Comparison of ENCODE assay signal across 30 cellular contexts in the genomic region with DNA sequence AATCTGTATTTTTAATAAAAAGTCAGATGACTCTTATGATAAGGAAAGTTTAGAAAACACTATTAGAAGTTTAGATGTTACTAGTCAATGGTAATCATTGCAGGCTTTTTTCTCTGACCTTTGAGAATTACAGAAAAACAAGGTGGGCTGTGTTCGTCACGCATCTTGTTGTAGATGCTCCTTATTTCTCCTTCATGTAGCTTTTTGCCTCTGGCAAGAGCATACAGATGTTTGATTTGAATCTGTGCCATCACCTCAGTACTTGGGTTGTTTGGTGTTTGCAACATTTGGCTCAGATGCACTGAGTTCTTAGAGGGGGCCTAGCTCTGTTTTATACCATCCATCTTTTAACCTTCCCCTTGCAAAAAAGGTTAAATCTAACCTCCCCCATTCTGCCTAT. TPM values are rescaled to one million over a fixed set of nuclear protein-coding genes. Genes with fewer than 3 reads are reported as not detected.
"Had no signal": no experiment of that assay in that cellular context is flagged by ENCODE, and none has a peak within 500 bp of the region (broad histone marks: within the 10 kb centered on the region; RNA-seq: fewer than 3 reads in every experiment).

No MANE protein-coding gene starts in this region.

- H3K4me3 Mint-ChIP-seq: activated CD8-positive, alpha-beta memory T cell treated with anti-CD3 and anti-CD28 coated beads, Interleukin-2, amount 10 ng/mL, durations not matched to agents 7 days and 5 days; activated naive CD8-positive, alpha-beta T cell treated with anti-CD3 and anti-CD28 coated beads, Interleukin-2, amount 50 U/mL, for 24 hours; activated T-cell treated with anti-CD3 and anti-CD28 coated beads, Interleukin-2, amount 50 U/mL, for 24 hours; brain; central memory CD8-positive, alpha-beta T cell; T-helper 1 cell treated with Interleukin-12 subunit alpha and Interleukin-12 subunit beta and Interleukin-4 antibody, amounts not matched to agents 30 μg/mL and 1 μg/mL, for 36 hours had no signal

- H3K4me1 Mint-ChIP-seq: activated CD8-positive, alpha-beta memory T cell treated with anti-CD3 and anti-CD28 coated beads, Interleukin-2, amount 10 ng/mL, durations not matched to agents 7 days and 5 days; activated naive CD8-positive, alpha-beta T cell treated with anti-CD3 and anti-CD28 coated beads, Interleukin-2, amount 50 U/mL, for 24 hours; central memory CD8-positive, alpha-beta T cell had no signal

- ATAC-seq: activated CD4-positive, CD25-positive, alpha-beta regulatory T cell treated with anti-CD3 and anti-CD28 coated beads, Interleukin-2, amount 50 U/mL, for 24 hours; activated CD8-positive, alpha-beta memory T cell treated with anti-CD3 and anti-CD28 coated beads, Interleukin-2, amount 10 ng/mL, durations not matched to agents 7 days and 5 days; activated naive CD4-positive, alpha-beta T cell treated with anti-CD3 and anti-CD28 coated beads, Interleukin-2, amount 50 U/mL, for 72 hours; activated naive CD8-positive, alpha-beta T cell treated with anti-CD3 and anti-CD28 coated beads, Interleukin-2, amount 50 U/mL, for 24 hours; Panc1; Right ventricle myocardium inferior had no signal

- H3K9me3 ChIP-seq: SJCRH30 had no signal

- H3K9me3 Mint-ChIP-seq: T-helper 1 cell treated with Interleukin-12 subunit alpha and Interleukin-12 subunit beta and Interleukin-4 antibody, amounts not matched to agents 30 μg/mL and 1 μg/mL, for 36 hours had no signal

- H3K36me3 Mint-ChIP-seq: activated CD8-positive, alpha-beta memory T cell treated with anti-CD3 and anti-CD28 coated beads, Interleukin-2, amount 10 ng/mL, durations not matched to agents 7 days and 5 days; activated naive CD4-positive, alpha-beta T cell treated with anti-CD3 and anti-CD28 coated beads, Interleukin-2, amount 50 U/mL, for 72 hours; brain had no signal

- H3K27me3 Mint-ChIP-seq: activated CD8-positive, alpha-beta memory T cell treated with anti-CD3 and anti-CD28 coated beads, Interleukin-2, amount 10 ng/mL, durations not matched to agents 7 days and 5 days; activated naive CD8-positive, alpha-beta T cell treated with anti-CD3 and anti-CD28 coated beads, Interleukin-2, amount 50 U/mL, for 24 hours; activated T-cell treated with anti-CD3 and anti-CD28 coated beads, Interleukin-2, amount 50 U/mL, for 24 hours; brain; central memory CD8-positive, alpha-beta T cell had no signal

- H3K27ac Mint-ChIP-seq: activated CD8-positive, alpha-beta memory T cell treated with anti-CD3 and anti-CD28 coated beads, Interleukin-2, amount 10 ng/mL, durations not matched to agents 7 days and 5 days; activated naive CD4-positive, alpha-beta T cell treated with anti-CD3 and anti-CD28 coated beads, Interleukin-2, amount 50 U/mL, for 72 hours; activated naive CD8-positive, alpha-beta T cell treated with anti-CD3 and anti-CD28 coated beads, Interleukin-2, amount 50 U/mL, for 24 hours; activated T-cell treated with anti-CD3 and anti-CD28 coated beads, Interleukin-2, amount 50 U/mL, for 24 hours; brain; T-helper 1 cell treated with Interleukin-12 subunit alpha and Interleukin-12 subunit beta and Interleukin-4 antibody, amounts not matched to agents 30 μg/mL and 1 μg/mL, for 36 hours had no signal

- DNase-seq: activated CD4-positive, alpha-beta T cell treated with anti-CD3 and anti-CD28 coated beads for 48 hours; activated CD4-positive, alpha-beta T cell treated with anti-CD3 and anti-CD28 coated beads, Interleukin-2, amount 50 U/mL, for 48 hours; activated CD8-positive, alpha-beta memory T cell treated with anti-CD3 and anti-CD28 coated beads, Interleukin-2, amount 10 ng/mL, durations not matched to agents 7 days and 5 days; activated effector memory CD4-positive, alpha-beta T cell treated with anti-CD3 and anti-CD28 coated beads, Interleukin-2, amount 50 U/mL, for 16 hours; activated naive CD4-positive, alpha-beta T cell treated with Interleukin-2 at 50 U/mL for 16 hours; activated naive CD8-positive, alpha-beta T cell treated with anti-CD3 and anti-CD28 coated beads, Interleukin-2, amount 50 U/mL, for 24 hours; activated T-cell treated with anti-CD3 and anti-CD28 coated beads, Interleukin-2, amount 50 U/mL, for 24 hours; amygdala; KG1; NCI-H1048; NCI-H1417 treated with DMSO at 0.1 percent for 48 hours; NCI-H1694; NCI-H2081; NCI-H446 treated with DMSO at 0.1 percent for 48 hours; NCI-H524 treated with DMSO at 0.1 percent for 48 hours; NCI-H774; NK-92 treated with Interleukin-12 subunit alpha and Interleukin-12 subunit beta, amount 100 ng/mL, for 24 hours; OCI-M1; RPMI8226; SJCRH30 had no signal

- H3K4me3 ChIP-seq: SJCRH30 had no signal

- H3K27ac ChIP-seq: SJCRH30 had no signal

RNA-seq across cellular contexts. Expression of a gene that starts 11.5 kb away (rescaled TPM):
- total RNA-seq: activated CD8-positive, alpha-beta memory T cell treated with anti-CD3 and anti-CD28 coated beads, Interleukin-2, amount 10 ng/mL, durations not matched to agents 7 days and 5 days; activated naive CD4-positive, alpha-beta T cell treated with anti-CD3 and anti-CD28 coated beads, Interleukin-2, amount 50 U/mL, for 72 hours; astrocyte; LHCN-M2; M059J; Right ventricle myocardium inferior; SJCRH30 had no signal
